Comparison of ENCODE assay signal across 25 cellular contexts in the genomic region with DNA sequence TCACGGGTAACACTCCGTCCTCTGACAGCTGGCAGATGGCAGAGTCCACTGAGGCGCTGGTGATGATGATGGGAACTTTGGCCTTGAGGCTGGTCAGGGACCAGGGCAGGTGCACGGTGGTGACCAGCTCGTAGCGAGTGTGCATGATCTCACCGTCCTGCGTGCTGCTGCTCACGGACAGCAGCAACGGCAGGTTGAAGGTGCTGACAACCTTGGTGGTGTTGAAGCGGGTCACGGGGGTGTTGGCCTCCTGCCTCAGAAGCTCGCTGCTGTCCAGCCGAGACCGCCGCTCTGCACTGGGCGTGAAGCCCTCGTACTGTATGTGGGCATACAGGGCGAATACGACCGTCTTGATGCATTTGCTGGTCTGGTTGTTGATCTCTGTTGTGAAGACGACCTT. TPM values are rescaled to one million over a fixed set of nuclear protein-coding genes. Genes with fewer than 3 reads are reported as not detected.
"Had no signal": no experiment of that assay in that cellular context is flagged by ENCODE, and none has a peak within 500 bp of the region (broad histone marks: within the 10 kb centered on the region; RNA-seq: fewer than 3 reads in every experiment).

No MANE protein-coding gene starts in this region.

- H2AFZ ChIP-seq: hepatocyte, parathyroid adenoma had no signal

- H3K4me3 ChIP-seq: gastroesophageal sphincter, hepatocyte, lower lobe of right lung, prostate gland, sigmoid colon, skin epidermis, stomach had no signal

- DNase-seq: effector memory CD4-positive, alpha-beta T cell; glutamatergic neuron; kidney glomerular epithelial cell; lower lobe of right lung; natural killer cell; occipital lobe; sigmoid colon; stimulated activated CD4-positive, alpha-beta T cell treated with anti-CD3 and anti-CD28 coated beads, Interleukin-12 subunit alpha, Interleukin-12 subunit beta, amount 100 ng/mL, for 4 hours; stimulated activated naive CD4-positive, alpha-beta T cell; stomach; substantia nigra had no signal

- H3K4me2 ChIP-seq: hepatocyte had no signal

- ATAC-seq: esophagus mucosa, gastroesophageal sphincter, left lobe of liver, lower lobe of right lung, natural killer cell had no signal

- H3K27ac ChIP-seq: gastroesophageal sphincter, hepatocyte, lower lobe of right lung, parathyroid adenoma, prostate gland, sigmoid colon, skin epidermis, stomach had no signal

- FAIRE-seq: endometrium, urothelium cell line had no signal

- H3K27me3 ChIP-seq: hepatocyte, sigmoid colon had no signal

- H3K9me3 ChIP-seq: gastroesophageal sphincter, lower lobe of right lung, prostate gland, sigmoid colon, stomach had no signal

- H3K36me3 ChIP-seq: gastroesophageal sphincter, lower lobe of right lung, prostate gland, sigmoid colon, stomach had no signal

- H3K4me1 ChIP-seq: gastroesophageal sphincter, lower lobe of right lung, parathyroid adenoma, prostate gland, sigmoid colon had no signal

- H3K9ac ChIP-seq: parathyroid adenoma had no signal

- H3K79me2 ChIP-seq: hepatocyte, parathyroid adenoma had no signal

RNA-seq across cellular contexts. Expression of a gene that starts 11.6 kb away (rescaled TPM):
- total RNA-seq: esophagus mucosa, fibroblast of villous mesenchyme, hepatocyte, left lobe of liver, mesothelial cell of epicardium, myocyte, neural crest cell, occipital lobe, renal cortical epithelial cell had no signal
- polyA plus RNA-seq: hepatocyte had no signal
